Comparison of ENCODE assay signal across 7 cellular contexts in genomic region chr15:101276501-101277037, GRCh38. TPM values are rescaled to one million over a fixed set of nuclear protein-coding genes. Genes with fewer than 3 reads are reported as not detected.
A peak's percentile ranks its signal among the peaks of the same experiment; 100 is the strongest.
DNase-seq lines count a peak whose midpoint lies in the region; ATAC-seq and TF ChIP-seq lines count a peak whose summit lies in the region.

No MANE protein-coding gene starts in this region.

- H3K9me3 Mint-ChIP-seq in activated naive CD8-positive, alpha-beta T cell treated with anti-CD3 and anti-CD28 coated beads, Interleukin-2, amount 50 U/mL, for 24 hours: no peaks in the 10 kb centered on the region

- 6 to 9% methylated on average over 14 of the region's 14 CpGs for WGBS in testis, 2 donors

- peak overlapping the region; percentile 92 for H3K4me3 ChIP-seq in MG63
- peak overlapping the region; percentile 70 to 94 for H3K4me3 ChIP-seq in testis

- intact Hi-C loops in testis (cut with DNase I; ENCODE audit: low total_unique reads): no loop called here

- peak; percentile 32 for ATAC-seq in GM21528 (IDR thresholded peaks at IDR 0.05; ENCODE audit: low FRiP score, unreplicated experiment)
- ATAC-seq in activated naive CD8-positive, alpha-beta T cell treated with anti-CD3 and anti-CD28 coated beads, Interleukin-2, amount 50 U/mL, for 24 hours: peak; percentile 25
- ATAC-seq in GM18907 (IDR thresholded peaks at IDR 0.05; ENCODE audit: unreplicated experiment): no peak

- H3K9me3 ChIP-seq in MG63: no peaks in the 10 kb centered on the region
- H3K9me3 ChIP-seq in testis: no peaks in the 10 kb centered on the region

- peaks cover 28% of the 10 kb centered on the region for H3K4me1 Mint-ChIP-seq in activated naive CD8-positive, alpha-beta T cell treated with anti-CD3 and anti-CD28 coated beads, Interleukin-2, amount 50 U/mL, for 24 hours

- H3K27ac ChIP-seq in testis: peak overlapping the region; percentile 77 to 93

- H3K27me3 Mint-ChIP-seq in activated naive CD8-positive, alpha-beta T cell treated with anti-CD3 and anti-CD28 coated beads, Interleukin-2, amount 50 U/mL, for 24 hours: no peaks in the 10 kb centered on the region

- H3K27me3 ChIP-seq in MG63: no peaks in the 10 kb centered on the region
- H3K27me3 ChIP-seq in testis: no peaks in the 10 kb centered on the region

- peak overlapping the region; percentile 96 for H3K27ac Mint-ChIP-seq in activated naive CD8-positive, alpha-beta T cell treated with anti-CD3 and anti-CD28 coated beads, Interleukin-2, amount 50 U/mL, for 24 hours

- H3K36me3 Mint-ChIP-seq in activated naive CD8-positive, alpha-beta T cell treated with anti-CD3 and anti-CD28 coated beads, Interleukin-2, amount 50 U/mL, for 24 hours (ENCODE audit: low read depth): peaks cover 51% of the 10 kb centered on the region

- H3K4me1 ChIP-seq in testis: peaks cover 33% of the 10 kb centered on the region

- H3K36me3 ChIP-seq in MG63 (peaks cover 67% of the 10 kb centered on the region), testis (ENCODE audit: low read depth, missing control alignments) (no peaks in the 10 kb centered on the region)

- TF ChIP-seq CTCF in testis (IDR thresholded peaks at IDR 0.05): peak; percentile 21 to 37 (median 22)

- no peak for TF ChIP-seq POLR2A in testis (IDR thresholded peaks at IDR 0.05)

- H3K4me3 Mint-ChIP-seq in activated naive CD8-positive, alpha-beta T cell treated with anti-CD3 and anti-CD28 coated beads, Interleukin-2, amount 50 U/mL, for 24 hours: peak overlapping the region; percentile 100

- DNase-seq in GM03348 (ENCODE audit: low spot score) (peak; percentile 50), MG63 (no peak), kidney glomerular epithelial cell (lab: John Stamatoyannopoulos, UW) (peak; percentile 38), testis (no peak)
- no peak for DNase-seq in activated naive CD8-positive, alpha-beta T cell treated with anti-CD3 and anti-CD28 coated beads, Interleukin-2, amount 50 U/mL, for 24 hours

RNA-seq across cellular contexts. Expression of gene SELENOS, which starts 0.7 kb away (rescaled TPM):
- 131 and 133 TPM in 2 replicates for total RNA-seq in MG63 (2014; rRNA removed; shearing (Covaris generic); ENCODE audit: low replicate concordance)
- total RNA-seq in testis: 100 to 1,000 TPM; 128 to 134 TPM
- polyA plus RNA-seq in testis (ENCODE audit: insufficient read depth, low read depth, low replicate concordance): 178 TPM

RNA-seq across cellular contexts. Expression of gene SNRPA1, which starts 18.5 kb away (rescaled TPM):
- total RNA-seq in MG63 (2014; rRNA removed; shearing (Covaris generic); ENCODE audit: low replicate concordance): 134 and 190 TPM in 2 replicates
- total RNA-seq in testis: 10 to 100 TPM; 91.0 to 91.1 TPM
- 121 TPM for polyA plus RNA-seq in testis (ENCODE audit: insufficient read depth, low read depth, low replicate concordance)

RNA-seq across cellular contexts. Expression of gene CHSY1, which starts 24.7 kb away (rescaled TPM):
- 9.5 and 11.0 TPM in 2 replicates for total RNA-seq in MG63 (2014; rRNA removed; shearing (Covaris generic); ENCODE audit: low replicate concordance)
- 10 to 100 TPM; 31.1 to 36.1 TPM for total RNA-seq in testis
- 20.0 TPM for polyA plus RNA-seq in testis (ENCODE audit: insufficient read depth, low read depth, low replicate concordance)

Comparison
In these comparisons a context has a peak if more than half of its experiments do, and no peak if none do; other contexts are left out.
1. DNase-seq: peak in GM03348 (single experiment) and kidney glomerular epithelial cell (single experiment); none in MG63 (single experiment), activated naive CD8-positive, alpha-beta T cell treated with anti-CD3 and anti-CD28 coated beads, Interleukin-2, amount 50 U/mL, for 24 hours (single experiment) and testis (single experiment).